In the genomic region with DNA sequence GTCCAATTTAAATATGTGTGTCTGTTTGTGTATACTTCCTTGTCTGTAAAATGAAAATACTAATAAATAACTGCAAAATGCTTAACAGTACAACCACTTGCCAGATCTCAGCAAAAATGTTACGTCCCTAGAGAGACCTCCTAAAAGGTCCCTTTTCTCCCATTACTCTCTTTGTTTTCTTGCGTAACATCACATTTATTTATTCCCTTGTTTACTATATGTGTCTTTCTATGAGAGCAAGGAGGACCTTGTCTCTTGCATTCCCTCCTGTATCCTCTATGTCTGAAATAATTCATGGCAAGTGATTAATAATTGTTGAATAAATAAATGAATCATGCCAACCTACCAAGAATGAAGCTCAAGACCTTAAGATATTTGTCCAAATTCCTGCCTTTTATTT, we compare ENCODE assay signal across 20 cellular contexts. TPM values are rescaled to one million over a fixed set of nuclear protein-coding genes. Genes with fewer than 3 reads are reported as not detected.
DNase-seq lines count a peak whose midpoint lies in the region; ATAC-seq, FAIRE-seq and TF ChIP-seq lines count a peak whose summit lies in the region.
"Had no signal": no experiment of that assay in that cellular context is flagged by ENCODE, and none has a peak within 500 bp of the region (broad histone marks: within the 10 kb centered on the region; RNA-seq: fewer than 3 reads in every experiment).

No MANE protein-coding gene starts in this region.

- H3K4me3 Mint-ChIP-seq in CD14-positive monocyte: no peak overlapping the region
- H3K4me3 Mint-ChIP-seq: B cell; CD4-positive, alpha-beta memory T cell had no signal

- POLR2A ChIA-PET in HepG2 (lab: Yijun Ruan, JAX): no interaction called here

- H2AFZ ChIP-seq in HepG2 (ENCODE audit: low read length): no peak overlapping the region

- no peak for TF ChIP-seq RAD21 in HepG2 (CRISPR knock-in tag; IDR thresholded peaks at IDR 0.05)

- in situ Hi-C loops in HepG2 (cut with HindIII; ENCODE audit: extremely low pct_ligation_motif_present, low pct_unique_long_range_greater_than_20kb): no loop called here

- H3K9me3 ChIP-seq in HepG2 (ENCODE audit: low read length) (peaks cover 9% of the 10 kb centered on the region), right lobe of liver (no peaks in the 10 kb centered on the region), esophagus muscularis mucosa (no peaks in the 10 kb centered on the region)
- H3K9me3 ChIP-seq: Caco-2 had no signal

- CTCF ChIA-PET in HepG2 (lab: Yijun Ruan, JAX; ENCODE audit: low intra/inter-chr PET ratio, low total read pairs): no interaction called here

- H3K4me3 ChIP-seq in HepG2 (replicated peaks in 1 of 3; ENCODE audit: insufficient read depth in 1 of 3, low read depth in 2 of 3, low read length in 3 of 3): no peak overlapping the region
- H3K4me3 ChIP-seq in right lobe of liver: no peak overlapping the region
- no peak overlapping the region for H3K4me3 ChIP-seq in esophagus muscularis mucosa
- H3K4me3 ChIP-seq: A549; BLaER1 treated with 17β-estradiol and CSF1 and Interleukin-3, amounts not matched to agents 10 nM and 100 nM had no signal

- TF ChIP-seq POLR2A in HepG2 (IDR thresholded peaks at IDR 0.05; ENCODE audit: insufficient read depth in 1 of 2, low read depth in 2 of 2, low read length in 2 of 2): no peak
- TF ChIP-seq POLR2A in right lobe of liver (IDR thresholded peaks at IDR 0.05): no peak
- TF ChIP-seq POLR2A in esophagus muscularis mucosa (IDR thresholded peaks at IDR 0.05; ENCODE audit: low read depth): no peak

- H3K4me1 ChIP-seq in HepG2 (ENCODE audit: insufficient read depth, low read length) (peaks cover 39% of the 10 kb centered on the region), right lobe of liver (peaks cover 0 to 21% (median 5%) of the 10 kb centered on the region in 4 donors), esophagus muscularis mucosa (peaks cover 0 to 9% (median 5%) of the 10 kb centered on the region in 4 donors)

- intact Hi-C loops in HepG2 (cut with micrococcal nuclease; ENCODE audit: unreplicated experiment) (no loop called here), right lobe of liver (cut with DNase I) (no loop called here), esophagus muscularis mucosa (cut with DNase I) (no loop called here), CD14-positive monocyte (cut with micrococcal nuclease) (no loop called here)

- peak overlapping the region in 1 of 7 donors; percentile 4 for H3K27ac Mint-ChIP-seq in CD14-positive monocyte
- H3K27ac Mint-ChIP-seq: B cell; CD4-positive, CD25-positive, alpha-beta regulatory T cell had no signal

- H3K4me1 Mint-ChIP-seq in CD14-positive monocyte: peaks cover 13% of the 10 kb centered on the region

- H4K20me1 ChIP-seq in HepG2 (ENCODE audit: insufficient read depth, low read length): no peaks in the 10 kb centered on the region
- H4K20me1 ChIP-seq: BLaER1 treated with 17β-estradiol and CSF1 and Interleukin-3, amounts not matched to agents 10 nM and 100 nM had no signal

- H3K9me3 Mint-ChIP-seq in CD14-positive monocyte: peaks cover 0 to 12% (median 6%) of the 10 kb centered on the region in 7 donors

- TF ChIP-seq CTCF in HepG2 (CRISPR knock-in tag; IDR thresholded peaks at IDR 0.05) (no peak), right lobe of liver (IDR thresholded peaks at IDR 0.05) (no peak), VCaP (conservative IDR thresholded peaks at IDR 0.05) (no peak), esophagus muscularis mucosa (IDR thresholded peaks at IDR 0.05) (no peak), CD14-positive monocyte (IDR thresholded peaks at IDR 0.05) (no peak)

- H3K27me3 ChIP-seq in HepG2 (ENCODE audit: control insufficient read depth in 1 of 2, insufficient read depth in 2 of 2, low read length in 2 of 2): no peaks in the 10 kb centered on the region
- H3K27me3 ChIP-seq in right lobe of liver: no peaks in the 10 kb centered on the region
- H3K27me3 ChIP-seq in esophagus muscularis mucosa: no peaks in the 10 kb centered on the region
- H3K27me3 ChIP-seq: BLaER1 treated with 17β-estradiol and CSF1 and Interleukin-3, amounts not matched to agents 10 nM and 100 nM had no signal

- no peak for TF ChIP-seq EP300 in HepG2 (IDR thresholded peaks at IDR 0.05; ENCODE audit: low read depth in 2 of 2, low read length in 2 of 2)
- TF ChIP-seq EP300 in HepG2 (CRISPR knock-in tag; IDR thresholded peaks at IDR 0.05; ENCODE audit: borderline replicate concordance): no peak
- no peak for TF ChIP-seq EP300 in esophagus muscularis mucosa (IDR thresholded peaks at IDR 0.05)

- DNase-seq in HepG2 (ENCODE audit: low spot score): no peak
- DNase-seq in right lobe of liver: no peak
- peak; percentile 7 for DNase-seq in esophagus muscularis mucosa (ENCODE audit: extremely low spot score)
- DNase-seq in DMS 273 treated with DMSO at 0.1 percent for 48 hours (lab: John Stamatoyannopoulos, UW): no peak
- DNase-seq in CD14-positive monocyte (ENCODE audit: low spot score): no peak
- DNase-seq: AML-193; Caco-2; CD4-positive, alpha-beta memory T cell; CD4-positive, CD25-positive, alpha-beta regulatory T cell; DMS79 treated with DMSO at 0.1 percent for 48 hours; GF-D8 had no signal

- WGBS in HepG2 (ENCODE audit: low lambda C conversion rate): 96% methylated on average over 2 of the region's 2 CpGs
- 79% methylated on average over 2 of the region's 2 CpGs for WGBS in right lobe of liver (ENCODE audit: insufficient coverage, low coverage, low lambda C conversion rate, missing lambda C conversion rate)
- 84% methylated on average over 2 of the region's 2 CpGs for WGBS in esophagus muscularis mucosa

- no TSS peak for BruUV-seq in HepG2 (replicated peaks; lab: Mats Ljungman, UMichigan)

- H3K36me3 Mint-ChIP-seq in CD14-positive monocyte: peaks cover 3 to 10% of the 10 kb centered on the region in 2 donors

- no peaks in the 10 kb centered on the region for H3K27me3 Mint-ChIP-seq in CD14-positive monocyte (ENCODE audit: low read depth in 3 of 3)
- H3K27me3 Mint-ChIP-seq: B cell; CD4-positive, alpha-beta memory T cell; CD4-positive, CD25-positive, alpha-beta regulatory T cell had no signal

- H3K79me2 ChIP-seq in HepG2 (ENCODE audit: insufficient read depth, low read length): no peaks in the 10 kb centered on the region

- H3K9ac ChIP-seq in HepG2 (ENCODE audit: insufficient read depth, low read depth, low read length): no peak overlapping the region
- H3K9ac ChIP-seq: BLaER1 treated with 17β-estradiol and CSF1 and Interleukin-3, amounts not matched to agents 10 nM and 100 nM had no signal

- H3K27ac ChIP-seq in HepG2 (ENCODE audit: extremely low read length, insufficient read depth, low read length) (no peak overlapping the region), right lobe of liver (no peak overlapping the region), VCaP (0 out of 2 replicates have a peak overlapping the region, but pooled peaks have one; percentile 85), esophagus muscularis mucosa (replicated peaks in 1 of 4) (no peak overlapping the region)
- H3K27ac ChIP-seq: A549; BLaER1 treated with 17β-estradiol and CSF1 and Interleukin-3, amounts not matched to agents 10 nM and 100 nM; C4-2B had no signal

- H3K4me2 ChIP-seq in HepG2 (ENCODE audit: low read depth, low read length): no peak overlapping the region
- H3K4me2 ChIP-seq: A549; BLaER1 treated with 17β-estradiol and CSF1 and Interleukin-3, amounts not matched to agents 10 nM and 100 nM had no signal

- 0 out of 5 replicates have a peak, but pooled peaks cover 0 to 1% of the 10 kb centered on the region in 2 experiments for H3K36me3 ChIP-seq in HepG2 (replicated peaks in 1 of 2; ENCODE audit: control insufficient read depth in 1 of 2, insufficient read depth in 2 of 2, low read length in 2 of 2)
- H3K36me3 ChIP-seq in right lobe of liver: peaks cover 0 to 2% (median 0%) of the 10 kb centered on the region in 4 donors
- no peaks in the 10 kb centered on the region for H3K36me3 ChIP-seq in esophagus muscularis mucosa
- H3K36me3 ChIP-seq: BLaER1 treated with 17β-estradiol and CSF1 and Interleukin-3, amounts not matched to agents 10 nM and 100 nM had no signal

- ATAC-seq in HepG2: no peak
- no peak for ATAC-seq in right lobe of liver
- no peak for ATAC-seq in HG03108 (IDR thresholded peaks at IDR 0.05; ENCODE audit: unreplicated experiment)
- ATAC-seq: A549 had no signal

- no peak for FAIRE-seq in HepG2 (lab: Jason Lieb, UNC)
- FAIRE-seq: A549, G401.6, GM12891, GM19239 had no signal

RNA-seq across cellular contexts. Expression of a gene that starts 1.9 kb away (rescaled TPM):
- total RNA-seq in HepG2 (2016; rRNA removed; fragmentation: Illumina TruSeq; extraction: Trizol): 108 and 125 TPM in 2 replicates
- 16.9 and 17.5 TPM in 2 replicates for total RNA-seq in HepG2 (2016; cell fraction: cytosol; rRNA removed; fragmentation: Illumina TruSeq; extraction: Trizol; ENCODE audit: low read depth)
- total RNA-seq in HepG2 (2016; cell fraction: insoluble cytoplasmic fraction; rRNA removed; fragmentation: Illumina TruSeq; extraction: Trizol): 103 and 128 TPM in 2 replicates
- 55.2 and 56.2 TPM in 2 replicates for total RNA-seq in HepG2 (2016; cell fraction: membrane; rRNA removed; fragmentation: Illumina TruSeq; extraction: Trizol)
- 194 and 207 TPM in 2 replicates for total RNA-seq in HepG2 (2016; cell fraction: nucleus; rRNA removed; fragmentation: Illumina TruSeq; extraction: Trizol)
- 74.0 and 84.3 TPM in 2 replicates for polyA plus RNA-seq in HepG2 (2011; rRNA removed)
- polyA plus RNA-seq in HepG2 (2011; cell fraction: cytosol; rRNA removed): 50.4 and 63.7 TPM in 2 replicates
- polyA plus RNA-seq in HepG2 (2011; cell fraction: nucleus; rRNA removed): 123 and 153 TPM in 2 replicates
- polyA plus RNA-seq in HepG2 (2012): 99.7 and 110 TPM in 2 replicates
- polyA plus RNA-seq in HepG2 (2016; cell fraction: cytosol; fragmentation: Illumina TruSeq; extraction: Trizol; ENCODE audit: low read depth): 14.1 and 15.2 TPM in 2 replicates
- polyA plus RNA-seq in HepG2 (2016; cell fraction: insoluble cytoplasmic fraction; fragmentation: Illumina TruSeq; extraction: Trizol; ENCODE audit: low read depth): 156 and 162 TPM in 2 replicates
- 43.7 and 47.6 TPM in 2 replicates for polyA plus RNA-seq in HepG2 (2016; cell fraction: membrane; fragmentation: Illumina TruSeq; extraction: Trizol; ENCODE audit: low read depth)
- polyA plus RNA-seq in HepG2 (2016; cell fraction: nucleus; fragmentation: Illumina TruSeq; extraction: Trizol; ENCODE audit: insufficient read depth, low read depth): 215 and 247 TPM in 2 replicates
- polyA minus RNA-seq in HepG2 (2011; rRNA and poly(A)+ RNA removed; ENCODE audit: low replicate concordance): 0.82 and 141 TPM in 2 replicates
- polyA minus RNA-seq in HepG2 (2011; cell fraction: cytosol; rRNA and poly(A)+ RNA removed): 18.3 and 32.4 TPM in 2 replicates
- polyA minus RNA-seq in HepG2 (2011; cell fraction: nucleus; rRNA and poly(A)+ RNA removed): 204 and 288 TPM in 2 replicates
- total RNA-seq in right lobe of liver: 100 to 1,000 TPM in 1 of 6 experiments, 10 to 100 TPM in 5; 24.5 to 109 (median 57.9) TPM
- total RNA-seq in esophagus muscularis mucosa: 10 to 100 TPM in 1 of 4 donors, 1 to 10 TPM in 3; 4.3 to 11.0 (median 5.9) TPM
- 1 to 10 TPM; 1.6 to 1.9 TPM for polyA plus RNA-seq in CD14-positive monocyte

RNA-seq across cellular contexts. Expression of a gene that starts 24.1 kb away (rescaled TPM):
- total RNA-seq in HepG2 (2016; rRNA removed; fragmentation: Illumina TruSeq; extraction: Trizol) (69.1 and 102 TPM in 2 replicates), right lobe of liver (10 to 100 TPM; 13.5 to 26.4 (median 16.5) TPM), esophagus muscularis mucosa (100 to 1,000 TPM in 1 of 4 donors, 10 to 100 TPM in 3; 54.0 to 102 (median 84.0) TPM)
- total RNA-seq in HepG2 (2016; cell fraction: cytosol; rRNA removed; fragmentation: Illumina TruSeq; extraction: Trizol; ENCODE audit: low read depth): 4.6 and 6.7 TPM in 2 replicates
- total RNA-seq in HepG2 (2016; cell fraction: insoluble cytoplasmic fraction; rRNA removed; fragmentation: Illumina TruSeq; extraction: Trizol): 71.0 and 103 TPM in 2 replicates
- 19.1 and 23.2 TPM in 2 replicates for total RNA-seq in HepG2 (2016; cell fraction: membrane; rRNA removed; fragmentation: Illumina TruSeq; extraction: Trizol)
- 67.8 and 71.7 TPM in 2 replicates for total RNA-seq in HepG2 (2016; cell fraction: nucleus; rRNA removed; fragmentation: Illumina TruSeq; extraction: Trizol)
- polyA plus RNA-seq in HepG2 (2011; rRNA removed) (20.8 and 22.7 TPM in 2 replicates), CD14-positive monocyte (10 to 100 TPM; 16.1 to 23.5 TPM)
- 23.4 and 44.4 TPM in 2 replicates for polyA plus RNA-seq in HepG2 (2011; cell fraction: cytosol; rRNA removed)
- 80.0 and 102 TPM in 2 replicates for polyA plus RNA-seq in HepG2 (2011; cell fraction: nucleus; rRNA removed)
- polyA plus RNA-seq in HepG2 (2012): 29.3 and 38.3 TPM in 2 replicates
- polyA plus RNA-seq in HepG2 (2016; cell fraction: cytosol; fragmentation: Illumina TruSeq; extraction: Trizol; ENCODE audit: low read depth): 1.6 and 2.0 TPM in 2 replicates
- polyA plus RNA-seq in HepG2 (2016; cell fraction: insoluble cytoplasmic fraction; fragmentation: Illumina TruSeq; extraction: Trizol; ENCODE audit: low read depth): 67.9 and 69.4 TPM in 2 replicates
- polyA plus RNA-seq in HepG2 (2016; cell fraction: membrane; fragmentation: Illumina TruSeq; extraction: Trizol; ENCODE audit: low read depth): 6.6 and 7.6 TPM in 2 replicates
- 48.7 and 49.4 TPM in 2 replicates for polyA plus RNA-seq in HepG2 (2016; cell fraction: nucleus; fragmentation: Illumina TruSeq; extraction: Trizol; ENCODE audit: insufficient read depth, low read depth)
- polyA minus RNA-seq in HepG2 (2011; rRNA and poly(A)+ RNA removed; ENCODE audit: low replicate concordance): 22.2 and 83.8 TPM in 2 replicates
- 34.7 and 43.5 TPM in 2 replicates for polyA minus RNA-seq in HepG2 (2011; cell fraction: cytosol; rRNA and poly(A)+ RNA removed)
- 128 and 146 TPM in 2 replicates for polyA minus RNA-seq in HepG2 (2011; cell fraction: nucleus; rRNA and poly(A)+ RNA removed)

RNA-seq across cellular contexts. Expression of a gene that starts 40.5 kb away (rescaled TPM):
- total RNA-seq in HepG2 (2016; rRNA removed; fragmentation: Illumina TruSeq; extraction: Trizol) (41.3 and 53.1 TPM in 2 replicates), right lobe of liver (10 to 100 TPM in 5 of 6 experiments, 1 to 10 TPM in 1; 9.8 to 15.9 (median 14.8) TPM), esophagus muscularis mucosa (10 to 100 TPM in 3 of 4 donors, 1 to 10 TPM in 1; 8.3 to 21.2 (median 13.6) TPM)
- total RNA-seq in HepG2 (2016; cell fraction: cytosol; rRNA removed; fragmentation: Illumina TruSeq; extraction: Trizol; ENCODE audit: low read depth): 19.3 and 19.4 TPM in 2 replicates
- total RNA-seq in HepG2 (2016; cell fraction: insoluble cytoplasmic fraction; rRNA removed; fragmentation: Illumina TruSeq; extraction: Trizol): 40.2 and 47.3 TPM in 2 replicates
- total RNA-seq in HepG2 (2016; cell fraction: membrane; rRNA removed; fragmentation: Illumina TruSeq; extraction: Trizol): 41.1 and 44.1 TPM in 2 replicates
- 48.1 and 48.5 TPM in 2 replicates for total RNA-seq in HepG2 (2016; cell fraction: nucleus; rRNA removed; fragmentation: Illumina TruSeq; extraction: Trizol)
- polyA plus RNA-seq in HepG2 (2011; rRNA removed) (16.3 and 17.4 TPM in 2 replicates), CD14-positive monocyte (10 to 100 TPM; 10.4 to 10.5 TPM)
- 7.2 and 9.4 TPM in 2 replicates for polyA plus RNA-seq in HepG2 (2011; cell fraction: cytosol; rRNA removed)
- 24.8 and 33.6 TPM in 2 replicates for polyA plus RNA-seq in HepG2 (2011; cell fraction: nucleus; rRNA removed)
- polyA plus RNA-seq in HepG2 (2012): 11.3 and 21.2 TPM in 2 replicates
- 3.9 and 6.1 TPM in 2 replicates for polyA plus RNA-seq in HepG2 (2016; cell fraction: cytosol; fragmentation: Illumina TruSeq; extraction: Trizol; ENCODE audit: low read depth)
- polyA plus RNA-seq in HepG2 (2016; cell fraction: insoluble cytoplasmic fraction; fragmentation: Illumina TruSeq; extraction: Trizol; ENCODE audit: low read depth): 40.1 and 44.5 TPM in 2 replicates
- polyA plus RNA-seq in HepG2 (2016; cell fraction: membrane; fragmentation: Illumina TruSeq; extraction: Trizol; ENCODE audit: low read depth): 16.7 and 17.7 TPM in 2 replicates
- 46.2 and 48.0 TPM in 2 replicates for polyA plus RNA-seq in HepG2 (2016; cell fraction: nucleus; fragmentation: Illumina TruSeq; extraction: Trizol; ENCODE audit: insufficient read depth, low read depth)
- 10.5 and 15.9 TPM in 2 replicates for polyA minus RNA-seq in HepG2 (2011; rRNA and poly(A)+ RNA removed; ENCODE audit: low replicate concordance)
- 8.3 and 13.4 TPM in 2 replicates for polyA minus RNA-seq in HepG2 (2011; cell fraction: cytosol; rRNA and poly(A)+ RNA removed)
- 45.3 and 46.2 TPM in 2 replicates for polyA minus RNA-seq in HepG2 (2011; cell fraction: nucleus; rRNA and poly(A)+ RNA removed)

RNA-seq across cellular contexts. Expression of a gene that starts 40.6 kb away (rescaled TPM):
- 13.1 and 14.4 TPM in 2 replicates for total RNA-seq in HepG2 (2016; rRNA removed; fragmentation: Illumina TruSeq; extraction: Trizol)
- total RNA-seq in HepG2 (2016; cell fraction: cytosol; rRNA removed; fragmentation: Illumina TruSeq; extraction: Trizol; ENCODE audit: low read depth): 13.8 and 15.9 TPM in 2 replicates
- total RNA-seq in HepG2 (2016; cell fraction: insoluble cytoplasmic fraction; rRNA removed; fragmentation: Illumina TruSeq; extraction: Trizol): 12.0 and 13.3 TPM in 2 replicates
- 10.3 and 11.4 TPM in 2 replicates for total RNA-seq in HepG2 (2016; cell fraction: membrane; rRNA removed; fragmentation: Illumina TruSeq; extraction: Trizol)
- total RNA-seq in HepG2 (2016; cell fraction: nucleus; rRNA removed; fragmentation: Illumina TruSeq; extraction: Trizol): 18.6 and 20.9 TPM in 2 replicates
- polyA plus RNA-seq in HepG2 (2011; rRNA removed): 5.5 and 5.9 TPM in 2 replicates
- polyA plus RNA-seq in HepG2 (2011; cell fraction: cytosol; rRNA removed): 2.1 and 2.7 TPM in 2 replicates
- 9.1 and 9.5 TPM in 2 replicates for polyA plus RNA-seq in HepG2 (2011; cell fraction: nucleus; rRNA removed)
- polyA plus RNA-seq in HepG2 (2012): 3.5 and 6.7 TPM in 2 replicates
- 2.0 and 2.6 TPM in 2 replicates for polyA plus RNA-seq in HepG2 (2016; cell fraction: cytosol; fragmentation: Illumina TruSeq; extraction: Trizol; ENCODE audit: low read depth)
- polyA plus RNA-seq in HepG2 (2016; cell fraction: insoluble cytoplasmic fraction; fragmentation: Illumina TruSeq; extraction: Trizol; ENCODE audit: low read depth): 10.4 and 10.8 TPM in 2 replicates
- 3.7 and 4.7 TPM in 2 replicates for polyA plus RNA-seq in HepG2 (2016; cell fraction: membrane; fragmentation: Illumina TruSeq; extraction: Trizol; ENCODE audit: low read depth)
- polyA plus RNA-seq in HepG2 (2016; cell fraction: nucleus; fragmentation: Illumina TruSeq; extraction: Trizol; ENCODE audit: insufficient read depth, low read depth): 17.5 and 20.3 TPM in 2 replicates
- 6.7 and 10.1 TPM in 2 replicates for polyA minus RNA-seq in HepG2 (2011; rRNA and poly(A)+ RNA removed; ENCODE audit: low replicate concordance)
- polyA minus RNA-seq in HepG2 (2011; cell fraction: cytosol; rRNA and poly(A)+ RNA removed): 3.8 and 5.8 TPM in 2 replicates
- polyA minus RNA-seq in HepG2 (2011; cell fraction: nucleus; rRNA and poly(A)+ RNA removed): 26.3 and 29.6 TPM in 2 replicates
- total RNA-seq in right lobe of liver: 1 to 10 TPM; 1.1 to 2.9 (median 2.4) TPM
- total RNA-seq in esophagus muscularis mucosa: 1 to 10 TPM; 2.0 to 4.9 (median 2.7) TPM
- polyA plus RNA-seq in CD14-positive monocyte: 1 to 10 TPM in 1 of 2 donors, under 1 TPM in 1; 0.52 to 1.4 TPM
